Comparison of ENCODE assay signal across 28 cellular contexts in the genomic region with DNA sequence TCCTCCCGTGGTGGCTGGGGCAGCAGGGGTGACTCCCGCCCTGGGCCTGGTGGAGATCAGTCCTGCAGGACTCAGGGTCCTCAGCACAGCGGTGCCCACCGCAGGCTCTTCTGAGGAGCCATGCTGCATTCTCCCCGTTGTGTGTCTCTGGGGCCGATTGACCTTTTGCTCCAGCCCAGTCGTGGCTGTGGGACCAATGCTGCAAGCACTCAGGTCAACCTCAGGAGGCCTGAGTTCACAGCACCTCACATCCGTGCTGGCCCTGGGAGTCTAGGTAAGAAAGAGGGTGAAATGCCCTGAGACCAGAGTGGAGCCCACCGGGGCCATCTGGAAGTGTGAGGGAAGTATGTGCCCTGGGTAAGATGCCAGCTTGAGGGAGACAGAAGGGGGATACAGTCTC.
"Had no signal": no experiment of that assay in that cellular context is flagged by ENCODE, and none has a peak within 500 bp of the region (broad histone marks: within the 10 kb centered on the region; RNA-seq: fewer than 3 reads in every experiment).

No MANE protein-coding gene starts in this region.

- H3K4me3 ChIP-seq: body of pancreas, MG63, SJCRH30, SK-N-MC had no signal

- H3K9me3 Mint-ChIP-seq: activated CD4-positive, alpha-beta T cell treated with anti-CD3 and anti-CD28 coated beads, Interleukin-2, amount 10 ng/mL, durations not matched to agents 7 days and 5 days; activated naive CD4-positive, alpha-beta T cell treated with anti-CD3 and anti-CD28 coated beads for 36 hours; activated T-cell treated with anti-CD3 and anti-CD28 coated beads, Interleukin-2, amount 50 U/mL, for 24 hours had no signal

- H3K27ac ChIP-seq: body of pancreas, SJCRH30, SK-N-MC had no signal

- H3K36me3 ChIP-seq: MG63, SJCRH30 had no signal

- ATAC-seq: activated CD4-positive, alpha-beta T cell treated with anti-CD3 and anti-CD28 coated beads for 36 hours; activated CD4-positive, CD25-positive, alpha-beta regulatory T cell treated with anti-CD3 and anti-CD28 coated beads, Interleukin-2, amount 50 U/mL, for 24 hours; activated CD8-positive, alpha-beta T cell treated with anti-CD3 and anti-CD28 coated beads, Interleukin-2, amount 10 ng/mL, durations not matched to agents 7 days and 5 days; body of pancreas; WTC11 had no signal

- H3K27ac Mint-ChIP-seq: activated CD4-positive, alpha-beta T cell treated with anti-CD3 and anti-CD28 coated beads for 36 hours; activated CD4-positive, alpha-beta T cell treated with anti-CD3 and anti-CD28 coated beads, Interleukin-2, amount 10 ng/mL, durations not matched to agents 7 days and 5 days; activated CD8-positive, alpha-beta T cell treated with anti-CD3 and anti-CD28 coated beads, Interleukin-2, amount 10 ng/mL, durations not matched to agents 7 days and 5 days; activated naive CD4-positive, alpha-beta T cell treated with anti-CD3 and anti-CD28 coated beads for 36 hours; activated naive CD8-positive, alpha-beta T cell; activated T-cell treated with anti-CD3 and anti-CD28 coated beads, Interleukin-2, amount 50 U/mL, for 24 hours; WTC11 had no signal

- H3K36me3 Mint-ChIP-seq: activated naive CD8-positive, alpha-beta T cell; WTC11 had no signal

- H3K4me1 ChIP-seq: SJCRH30 had no signal

- H3K27me3 ChIP-seq: MG63 had no signal

- DNase-seq: activated CD4-positive, alpha-beta T cell treated with anti-CD3 and anti-CD28 coated beads for 36 hours; activated CD4-positive, alpha-beta T cell treated with anti-CD3 and anti-CD28 coated beads, Interleukin-2, amount 10 ng/mL, durations not matched to agents 7 days and 5 days; activated CD4-positive, alpha-beta T cell treated with anti-CD3 and anti-CD28 coated beads, Interleukin-2, amount 50 U/mL, for 48 hours; activated CD8-positive, alpha-beta T cell treated with anti-CD3 and anti-CD28 coated beads, Interleukin-2, amount 10 ng/mL, durations not matched to agents 7 days and 5 days; activated gamma-delta T cell treated with Interleukin-2 at 50 U/mL for 16 hours; activated naive CD4-positive, alpha-beta T cell treated with anti-CD3 and anti-CD28 coated beads for 36 hours; activated T-cell treated with anti-CD3 and anti-CD28 coated beads, Interleukin-2, amount 50 U/mL, for 24 hours; amygdala; body of pancreas; cerebellar nuclear complex; Kasumi-1; MG63; NCI-H1048; NCI-H1105 treated with DMSO at 0.1 percent for 48 hours; NCI-H1436; NCI-H1694; NCI-H1930; NCI-H2081 treated with DMSO at 0.1 percent for 48 hours; NCI-H226; NCI-H446 treated with DMSO at 0.1 percent for 48 hours; NCI-H69; SHP77; SJCRH30; T1000 had no signal

- H3K4me1 Mint-ChIP-seq: activated CD4-positive, alpha-beta T cell treated with anti-CD3 and anti-CD28 coated beads for 36 hours; activated CD4-positive, alpha-beta T cell treated with anti-CD3 and anti-CD28 coated beads, Interleukin-2, amount 10 ng/mL, durations not matched to agents 7 days and 5 days had no signal

- H3K9me3 ChIP-seq: body of pancreas, MG63, SJCRH30 had no signal

- H3K4me3 Mint-ChIP-seq: activated CD4-positive, alpha-beta T cell treated with anti-CD3 and anti-CD28 coated beads for 36 hours; activated CD4-positive, alpha-beta T cell treated with anti-CD3 and anti-CD28 coated beads, Interleukin-2, amount 10 ng/mL, durations not matched to agents 7 days and 5 days; activated CD8-positive, alpha-beta T cell treated with anti-CD3 and anti-CD28 coated beads, Interleukin-2, amount 10 ng/mL, durations not matched to agents 7 days and 5 days; activated naive CD4-positive, alpha-beta T cell treated with anti-CD3 and anti-CD28 coated beads for 36 hours; activated naive CD8-positive, alpha-beta T cell; activated T-cell treated with anti-CD3 and anti-CD28 coated beads, Interleukin-2, amount 50 U/mL, for 24 hours; WTC11 had no signal
